ENCODE assay signal across 8 cellular contexts in the genomic region with DNA sequence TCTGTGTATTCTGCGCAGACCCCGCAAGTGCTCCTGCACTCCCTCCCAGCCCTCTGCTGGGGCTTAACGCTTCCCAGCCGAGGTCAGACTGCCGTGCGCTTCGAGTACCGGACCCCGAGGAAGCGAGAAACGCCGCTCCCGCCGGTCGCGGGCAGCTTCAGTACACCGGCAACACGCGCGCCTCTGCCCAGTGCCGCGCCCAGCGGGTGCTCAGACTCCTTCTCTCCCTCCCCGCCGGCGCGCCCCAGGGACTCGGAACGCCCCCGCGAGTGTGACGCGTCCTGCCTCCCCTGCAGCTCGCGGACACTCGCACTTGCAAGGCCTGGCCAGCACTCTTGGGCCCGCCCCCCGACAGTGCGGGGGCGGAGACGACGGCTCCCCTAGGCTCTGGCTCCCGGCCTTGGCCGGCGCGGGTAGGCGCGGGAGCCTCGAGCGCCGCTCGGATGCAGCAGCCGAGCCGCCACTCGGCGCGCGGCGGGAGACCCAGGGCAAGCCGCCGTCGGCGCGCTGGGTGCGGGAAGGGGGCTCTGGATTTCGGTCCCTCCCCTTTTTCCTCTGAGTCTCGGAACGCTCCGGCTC.
A peak's percentile ranks its signal among the peaks of the same experiment; 100 is the strongest.
DNase-seq lines count a peak whose midpoint lies in the region; ATAC-seq lines count a peak whose summit lies in the region.

A gene with protein sequence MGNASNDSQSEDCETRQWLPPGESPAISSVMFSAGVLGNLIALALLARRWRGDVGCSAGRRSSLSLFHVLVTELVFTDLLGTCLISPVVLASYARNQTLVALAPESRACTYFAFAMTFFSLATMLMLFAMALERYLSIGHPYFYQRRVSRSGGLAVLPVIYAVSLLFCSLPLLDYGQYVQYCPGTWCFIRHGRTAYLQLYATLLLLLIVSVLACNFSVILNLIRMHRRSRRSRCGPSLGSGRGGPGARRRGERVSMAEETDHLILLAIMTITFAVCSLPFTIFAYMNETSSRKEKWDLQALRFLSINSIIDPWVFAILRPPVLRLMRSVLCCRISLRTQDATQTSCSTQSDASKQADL (plus strand): TSS at position 410 of the 579 bp plus-strand sequence. CDS start 237 bp downstream, outside the sequence.

- ATAC-seq in GM21786 (IDR thresholded peaks at IDR 0.05; ENCODE audit: unreplicated experiment) (peak; percentile 38), HG02884 (IDR thresholded peaks at IDR 0.05; ENCODE audit: unreplicated experiment) (no peak)

- H3K27ac ChIP-seq in duodenal mucosa (ENCODE audit: low read depth, low read length), result peak within 1 kb of the TSS; percentile 79

- no peaks in the 10 kb centered on the region for H3K36me3 ChIP-seq in duodenal mucosa (ENCODE audit: control insufficient read depth in 1 of 2, insufficient read depth in 2 of 2, low read length in 2 of 2)

- peak within 1 kb of the TSS; percentile 73 to 84 for H3K9ac ChIP-seq in duodenal mucosa (ENCODE audit: low read depth in 1 of 2, low read length in 2 of 2)

- H3K9me3 ChIP-seq in duodenal mucosa (ENCODE audit: control insufficient read depth in 1 of 2, low read length in 2 of 2), result no peaks in the 10 kb centered on the region

- peaks cover 20 to 29% of the 10 kb centered on the region in 2 donors for H3K4me1 ChIP-seq in duodenal mucosa (ENCODE audit: control insufficient read depth in 1 of 2, insufficient read depth in 2 of 2, low read length in 2 of 2)

- H3K4me3 ChIP-seq in duodenal mucosa (ENCODE audit: low read depth in 1 of 2, low read length in 2 of 2), result peak within 1 kb of the TSS; percentile 81 to 82

- H3K27me3 ChIP-seq in duodenal mucosa (ENCODE audit: control insufficient read depth in 1 of 2, insufficient read depth in 2 of 2, low read length in 2 of 2), result peaks cover 11 to 15% of the 10 kb centered on the region in 2 donors

- DNase-seq in DMS53 (lab: John Stamatoyannopoulos, UW), result peak; percentile 78
- DNase-seq in NCI-H146 (lab: John Stamatoyannopoulos, UW), result peak; percentile 65
- peak; percentile 69 to 77 for DNase-seq in activated CD4-positive, alpha-beta T cell treated with anti-CD3 and anti-CD28 coated beads, Interleukin-2, amount 50 U/mL, for 4 hours
- DNase-seq in medulla oblongata (ENCODE audit: extremely low spot score), result peak; percentile 21
- DNase-seq in stimulated activated CD4-positive, alpha-beta T cell treated with anti-CD3 and anti-CD28 coated beads, TNF-alpha, amount 100 ng/mL, for 4 hours (ENCODE audit: low read depth in 3 of 3), result peak; percentile 55 to 65 (median 65)

Comparison
In these comparisons a context has a peak if more than half of its experiments do, and no peak if none do; other contexts are left out.
1. DNase-seq: peak in every context shown above with its lines; median percentile 78 in DMS53; 73 in activated CD4-positive, alpha-beta T cell treated with anti-CD3 and anti-CD28 coated beads, Interleukin-2, amount 50 U/mL, for 4 hours; 65 in NCI-H146; 65 in stimulated activated CD4-positive, alpha-beta T cell treated with anti-CD3 and anti-CD28 coated beads, TNF-alpha, amount 100 ng/mL, for 4 hours; 21 in medulla oblongata.